In genomic region chr17:48549909-48550308, GRCh38 we compare ENCODE assay signal across 1 cellular context.
TF ChIP-seq lines count a peak whose summit lies in the region.

No MANE protein-coding gene starts in this region.

TF ChIP-seq in endothelial cell of umbilical vein, 7 proteins besides CTCF, POLR2A, EP300 and RAD21:
- TF ChIP-seq FOS (IDR thresholded peaks at IDR 0.05; ENCODE audit: borderline replicate concordance, insufficient read depth, low read length) (no peak), MAX (IDR thresholded peaks at IDR 0.05; ENCODE audit: insufficient read depth, insufficient read length) (no peak), MYC (IDR thresholded peaks at IDR 0.05; ENCODE audit: low read depth, low read length) (no peak), GATA2 (IDR thresholded peaks at IDR 0.05; ENCODE audit: insufficient read depth, insufficient read length, low read depth, low read length) (no peak)
TF ChIP-seq in endothelial cell of umbilical vein: peak in this region for 0.
